In genomic region chr4:155032521-155033229, GRCh38 we compare ENCODE assay signal across 13 cellular contexts.
A peak's percentile ranks its signal among the peaks of the same experiment; 100 is the strongest.
DNase-seq lines count a peak whose midpoint lies in the region; ATAC-seq lines count a peak whose summit lies in the region.
"Had no signal": no experiment of that assay in that cellular context is flagged by ENCODE, and none has a peak within 500 bp of the region (broad histone marks: within the 10 kb centered on the region; RNA-seq: fewer than 3 reads in every experiment).

No MANE protein-coding gene starts in this region.

- intact Hi-C loops in left colon (cut with DNase I, micrococcal nuclease) = no loop called here
- intact Hi-C loops in activated CD4-positive, alpha-beta T cell treated with anti-CD3 and anti-CD28 coated beads for 36 hours (cut with DNase I, micrococcal nuclease) = no loop called here

- DNase-seq in left colon (no peak), DMS 273 treated with DMSO at 0.1 percent for 48 hours (lab: John Stamatoyannopoulos, UW) (no peak), NCI-H524 (lab: John Stamatoyannopoulos, UW) (no peak)
- no peak for DNase-seq in activated CD4-positive, alpha-beta T cell treated with anti-CD3 and anti-CD28 coated beads for 36 hours
- DNase-seq: activated CD8-positive, alpha-beta T cell treated with anti-CD3 and anti-CD28 coated beads for 36 hours; anterior cingulate cortex; Karpas-422; left ventricle myocardium superior; NCI-H226 had no signal

- POLR2A ChIA-PET in activated CD4-positive, alpha-beta T cell treated with anti-CD3 and anti-CD28 coated beads for 36 hours (lab: Charles Lee) = no interaction called here

- H3K4me3 Mint-ChIP-seq in activated CD4-positive, alpha-beta T cell treated with anti-CD3 and anti-CD28 coated beads for 36 hours = no peak overlapping the region
- H3K4me3 Mint-ChIP-seq: activated CD8-positive, alpha-beta T cell treated with anti-CD3 and anti-CD28 coated beads for 36 hours had no signal

- CTCF ChIA-PET in activated CD4-positive, alpha-beta T cell treated with anti-CD3 and anti-CD28 coated beads for 36 hours (lab: Charles Lee) = no interaction called here

- peaks cover 3% of the 10 kb centered on the region for H3K27me3 Mint-ChIP-seq in activated CD4-positive, alpha-beta T cell treated with anti-CD3 and anti-CD28 coated beads for 36 hours
- H3K27me3 Mint-ChIP-seq: activated CD8-positive, alpha-beta T cell treated with anti-CD3 and anti-CD28 coated beads for 36 hours had no signal

- H3K4me1 Mint-ChIP-seq in activated CD4-positive, alpha-beta T cell treated with anti-CD3 and anti-CD28 coated beads for 36 hours = no peaks in the 10 kb centered on the region

- no peaks in the 10 kb centered on the region for H3K36me3 Mint-ChIP-seq in activated CD4-positive, alpha-beta T cell treated with anti-CD3 and anti-CD28 coated beads for 36 hours (ENCODE audit: low read depth)

- H3K27ac Mint-ChIP-seq in activated CD4-positive, alpha-beta T cell treated with anti-CD3 and anti-CD28 coated beads for 36 hours = no peak overlapping the region
- H3K27ac Mint-ChIP-seq: activated CD8-positive, alpha-beta T cell treated with anti-CD3 and anti-CD28 coated beads for 36 hours had no signal

- ATAC-seq in GM18861 (IDR thresholded peaks at IDR 0.05; ENCODE audit: unreplicated experiment) (peak; percentile 78), GM21390 (IDR thresholded peaks at IDR 0.05; ENCODE audit: unreplicated experiment) (peak; percentile 73), HG02943 (IDR thresholded peaks at IDR 0.05; ENCODE audit: low read depth, unreplicated experiment) (peak; percentile 78), HG03565 (IDR thresholded peaks at IDR 0.05; ENCODE audit: unreplicated experiment) (peak; percentile 82), left colon (no peak)
- no peak for ATAC-seq in activated CD4-positive, alpha-beta T cell treated with anti-CD3 and anti-CD28 coated beads for 36 hours
- ATAC-seq: activated CD8-positive, alpha-beta T cell treated with anti-CD3 and anti-CD28 coated beads for 36 hours; left ventricle myocardium superior had no signal

- no peaks in the 10 kb centered on the region for H3K9me3 Mint-ChIP-seq in activated CD4-positive, alpha-beta T cell treated with anti-CD3 and anti-CD28 coated beads for 36 hours (ENCODE audit: low read depth)
- H3K9me3 Mint-ChIP-seq: activated CD8-positive, alpha-beta T cell treated with anti-CD3 and anti-CD28 coated beads for 36 hours had no signal

Comparison
In these comparisons a context has a peak if more than half of its experiments do, and no peak if none do; other contexts are left out.
1. ATAC-seq: peak in GM18861 (single experiment), GM21390 (single experiment), HG02943 (single experiment) and HG03565 (single experiment); none in left colon (single experiment) and activated CD4-positive, alpha-beta T cell treated with anti-CD3 and anti-CD28 coated beads for 36 hours (single experiment).